In genomic region chrX:108437354-108437753, GRCh38 we compare ENCODE assay signal across 13 cellular contexts. TPM values are rescaled to one million over a fixed set of nuclear protein-coding genes. Genes with fewer than 3 reads are reported as not detected.
DNase-seq lines count a peak whose midpoint lies in the region; ATAC-seq, FAIRE-seq and TF ChIP-seq lines count a peak whose summit lies in the region.
"Had no signal": no experiment of that assay in that cellular context is flagged by ENCODE, and none has a peak within 500 bp of the region (broad histone marks: within the 10 kb centered on the region; RNA-seq: fewer than 3 reads in every experiment).

No MANE protein-coding gene starts in this region.

- no peak overlapping the region for H3K27ac ChIP-seq in right cardiac atrium (ENCODE audit: low read length)
- H3K27ac ChIP-seq in heart left ventricle, result no peak overlapping the region
- H3K27ac ChIP-seq in endothelial cell of umbilical vein (ENCODE audit: insufficient read depth, low read depth, low read length), result no peak overlapping the region
- no peak overlapping the region for H3K27ac ChIP-seq in mesodermal cell (ENCODE audit: low read depth, low read length, severe bottlenecking)
- H3K27ac ChIP-seq: testis had no signal

- H3K4me2 ChIP-seq in endothelial cell of umbilical vein (ENCODE audit: insufficient read depth, low read length), result no peak overlapping the region

- peak; percentile 15 for FAIRE-seq in endothelial cell of umbilical vein (lab: Jason Lieb, UNC)

- POLR2A ChIA-PET in endothelial cell of umbilical vein (lab: Charles Lee), result no interaction called here

- H3K36me3 ChIP-seq in heart left ventricle, result no peaks in the 10 kb centered on the region
- no peaks in the 10 kb centered on the region for H3K36me3 ChIP-seq in endothelial cell of umbilical vein (ENCODE audit: control insufficient read depth in 2 of 2, extremely low read depth in 1 of 2, insufficient read depth in 2 of 2, low read length in 2 of 2)
- H3K36me3 ChIP-seq in mesodermal cell (ENCODE audit: control insufficient read depth, insufficient read depth, low read length), result no peaks in the 10 kb centered on the region

- no peaks in the 10 kb centered on the region for H3K4me1 ChIP-seq in right cardiac atrium (ENCODE audit: control insufficient read depth, insufficient read depth, low read length)
- H3K4me1 ChIP-seq in heart left ventricle, result no peaks in the 10 kb centered on the region
- H3K4me1 ChIP-seq in endothelial cell of umbilical vein (ENCODE audit: control insufficient read depth, extremely low read depth, insufficient read depth, low read length), result peaks cover 8% of the 10 kb centered on the region
- H3K4me1 ChIP-seq in mesodermal cell (ENCODE audit: control insufficient read depth, insufficient read depth, low read length, poor library complexity, severe bottlenecking), result peaks cover 6% of the 10 kb centered on the region
- H3K4me1 ChIP-seq: testis had no signal

- 24% methylated on average over 8 of the region's 8 CpGs for WGBS in right cardiac atrium
- 37 to 42% (median 39%) methylated on average over 8 of the region's 8 CpGs for WGBS in heart left ventricle, 4 donors
- WGBS in mesodermal cell (ENCODE audit: insufficient coverage in 2 of 2), 2 experiments, result 20% methylated on average over 1 of the region's 8 CpGs; no CpG with 5 or more reads in 1 of the 2 experiments

- no peak overlapping the region for H3K9ac ChIP-seq in endothelial cell of umbilical vein (replicated peaks; ENCODE audit: extremely low read depth, insufficient read depth, low read length)

- CTCF ChIA-PET in endothelial cell of umbilical vein (lab: Charles Lee), result no interaction called here

- ATAC-seq in right cardiac atrium (no peak), heart left ventricle (no peak), GM19328 (IDR thresholded peaks at IDR 0.05; ENCODE audit: unreplicated experiment) (no peak)

- H3K9me1 ChIP-seq in endothelial cell of umbilical vein (replicated peaks; ENCODE audit: control insufficient read depth, extremely low read depth, insufficient read depth, low read length), result no peaks in the 10 kb centered on the region

- no peaks in the 10 kb centered on the region for H4K20me1 ChIP-seq in endothelial cell of umbilical vein (replicated peaks; ENCODE audit: control insufficient read depth, extremely low read depth, insufficient read depth, low read length)

- TF ChIP-seq POLR2A in heart left ventricle (IDR thresholded peaks at IDR 0.05) (no peak), endothelial cell of umbilical vein (IDR thresholded peaks at IDR 0.05; ENCODE audit: low read depth, low read length) (no peak)

- intact Hi-C loops in right cardiac atrium (cut with DNase I), result no loop called here
- intact Hi-C loops in heart left ventricle (cut with DNase I), result loop anchor here in 1 of 10 donors (5.0 kb wide), 1 partner anchor 45 kb away; no protein-coding TSS in a partner anchor
- intact Hi-C loops in endothelial cell of umbilical vein (cut with micrococcal nuclease), result no loop called here

- H2AFZ ChIP-seq in endothelial cell of umbilical vein (ENCODE audit: low read depth, low read length), result peak overlapping the region; percentile 32

- dilution Hi-C loops in endothelial cell of umbilical vein (cut with MboI; ENCODE audit: extremely low pct_ligation_motif_present, low sequenced_read_pairs), result no loop called here

- peak overlapping the region; percentile 44 for H3K4me3 ChIP-seq in right cardiac atrium (ENCODE audit: low read length)
- H3K4me3 ChIP-seq in heart left ventricle, result peak overlapping the region in 5 of 12 donors; percentile 51 to 68 (median 65)
- no peak overlapping the region for H3K4me3 ChIP-seq in endothelial cell of umbilical vein (replicated peaks in 1 of 3; ENCODE audit: insufficient read depth in 1 of 3, low read depth in 1 of 3, low read length in 3 of 3)
- H3K4me3 ChIP-seq in mesodermal cell (ENCODE audit: extremely low read depth, insufficient read depth, low read length, poor library complexity, severe bottlenecking), result peak overlapping the region; percentile 50

- no peaks in the 10 kb centered on the region for H3K9me3 ChIP-seq in right cardiac atrium (ENCODE audit: control insufficient read depth, low read length)
- H3K9me3 ChIP-seq in heart left ventricle, result no peaks in the 10 kb centered on the region
- no peaks in the 10 kb centered on the region for H3K9me3 ChIP-seq in endothelial cell of umbilical vein (replicated peaks; ENCODE audit: control insufficient read depth, insufficient read depth, low read length)
- H3K9me3 ChIP-seq in mesodermal cell (ENCODE audit: control insufficient read depth, low read length), result no peaks in the 10 kb centered on the region
- H3K9me3 ChIP-seq: testis had no signal

- TF ChIP-seq CTCF in heart left ventricle (IDR thresholded peaks at IDR 0.05) (no peak), endothelial cell of umbilical vein (IDR thresholded peaks at IDR 0.05; ENCODE audit: extremely low read depth in 1 of 2, insufficient read depth in 1 of 2, low read depth in 1 of 2, low read length in 2 of 2) (no peak)

- peaks cover 5% of the 10 kb centered on the region for H3K79me2 ChIP-seq in endothelial cell of umbilical vein (ENCODE audit: control insufficient read depth, insufficient read depth, low read length)

- DNase-seq in right cardiac atrium (no peak), heart left ventricle (no peak), endothelial cell of umbilical vein (ENCODE audit: low read depth, low spot score) (peak; percentile 1), COLO829 (ENCODE audit: low spot score) (no peak), activated gamma-delta T cell treated with Interleukin-2 at 50 U/mL for 16 hours (no peak), epidermal melanocyte (ENCODE audit: insufficient read length, low spot score) (no peak)
- DNase-seq: activated T-cell treated with anti-CD3 and anti-CD28 coated beads, Interleukin-2, amount 50 U/mL, for 24 hours; naive B cell; NCI-H2171 treated with DMSO at 0.1 percent for 48 hours; SW 1271 had no signal

- BruUV-seq in endothelial cell of umbilical vein (replicated peaks; lab: Mats Ljungman, UMichigan), result no TSS peak

- H3K27me3 ChIP-seq in right cardiac atrium (ENCODE audit: control insufficient read depth, insufficient read depth), result no peaks in the 10 kb centered on the region
- peaks cover 0 to 60% (median 0%) of the 10 kb centered on the region in 9 donors for H3K27me3 ChIP-seq in heart left ventricle
- peaks cover 0 to 2% of the 10 kb centered on the region in 2 experiments for H3K27me3 ChIP-seq in endothelial cell of umbilical vein (ENCODE audit: control insufficient read depth in 2 of 2, insufficient read depth in 2 of 2, low read length in 2 of 2)
- H3K27me3 ChIP-seq: testis had no signal

TF ChIP-seq in endothelial cell of umbilical vein, 7 proteins besides CTCF, POLR2A, EP300 and RAD21:
- TF ChIP-seq FOS (IDR thresholded peaks at IDR 0.05; ENCODE audit: borderline replicate concordance, insufficient read depth, low read length) (no peak), MAX (IDR thresholded peaks at IDR 0.05; ENCODE audit: insufficient read depth, insufficient read length) (no peak), MYC (IDR thresholded peaks at IDR 0.05; ENCODE audit: low read depth, low read length) (no peak), EZH2 (IDR thresholded peaks at IDR 0.05; ENCODE audit: borderline replicate concordance, low read depth, low read length, severe bottlenecking) (no peak), JUN (IDR thresholded peaks at IDR 0.05; ENCODE audit: borderline replicate concordance, insufficient read depth, insufficient read length, low read depth) (no peak), GATA2 (IDR thresholded peaks at IDR 0.05; ENCODE audit: insufficient read depth, insufficient read length, low read depth, low read length) (no peak), POLR2AphosphoS5 (IDR thresholded peaks at IDR 0.05; ENCODE audit: insufficient read depth, low read depth, low read length) (no peak)

RNA-seq across cellular contexts. Expression of gene COL4A6, which starts 0.9 kb away (rescaled TPM):
- total RNA-seq in right cardiac atrium (10 to 100 TPM in 3 of 4 donors, 1 to 10 TPM in 1; 7.4 to 18.1 (median 14.4) TPM), heart left ventricle (10 to 100 TPM in 2 of 9 donors, 1 to 10 TPM in 7; 4.6 to 14.0 (median 7.7) TPM), endothelial cell of umbilical vein (0.49 and 0.92 TPM in 2 replicates)
- polyA plus RNA-seq in right cardiac atrium (7.0 TPM), heart left ventricle (1 to 10 TPM; 2.9 to 7.2 TPM), endothelial cell of umbilical vein (0.33 and 0.62 TPM in 2 replicates)
- 0.80 and 0.89 TPM in 2 replicates for polyA plus RNA-seq in endothelial cell of umbilical vein (2011; cell fraction: cytosol; rRNA removed)
- 2.7 and 3.1 TPM in 2 replicates for polyA plus RNA-seq in endothelial cell of umbilical vein (2011; cell fraction: nucleus; rRNA removed)
- polyA plus RNA-seq in endothelial cell of umbilical vein (2012), result 2.0 and 2.6 TPM in 2 replicates
- polyA minus RNA-seq in endothelial cell of umbilical vein, result 0.70 and 0.75 TPM in 2 replicates
- polyA minus RNA-seq in endothelial cell of umbilical vein (2011; cell fraction: cytosol; rRNA and poly(A)+ RNA removed), result 19.7 TPM
- 0.82 and 1.9 TPM in 2 replicates for polyA minus RNA-seq in endothelial cell of umbilical vein (2011; cell fraction: nucleus; rRNA and poly(A)+ RNA removed)
- 33.3 TPM for polyA plus RNA-seq in mesodermal cell (2013, experiment 1 of 2)
- polyA plus RNA-seq in mesodermal cell (2013, experiment 2 of 2), result 35.7 TPM

RNA-seq across cellular contexts. Expression of gene COL4A5, which starts 2.3 kb away (rescaled TPM):
- total RNA-seq in right cardiac atrium (10 to 100 TPM; 18.0 to 30.8 (median 24.5) TPM), heart left ventricle (10 to 100 TPM in 3 of 9 donors, 1 to 10 TPM in 6; 4.2 to 12.7 (median 7.7) TPM), endothelial cell of umbilical vein (15.4 and 28.1 TPM in 2 replicates)
- polyA plus RNA-seq in right cardiac atrium (14.4 TPM), heart left ventricle (1 to 10 TPM; 4.0 to 9.6 TPM), endothelial cell of umbilical vein (27.9 and 28.8 TPM in 2 replicates)
- 18.7 and 21.3 TPM in 2 replicates for polyA plus RNA-seq in endothelial cell of umbilical vein (2011; cell fraction: cytosol; rRNA removed)
- 116 and 148 TPM in 2 replicates for polyA plus RNA-seq in endothelial cell of umbilical vein (2011; cell fraction: nucleus; rRNA removed)
- polyA plus RNA-seq in endothelial cell of umbilical vein (2012), result 36.2 and 40.3 TPM in 2 replicates
- polyA minus RNA-seq in endothelial cell of umbilical vein, result 44.0 and 46.5 TPM in 2 replicates
- 23.7 TPM for polyA minus RNA-seq in endothelial cell of umbilical vein (2011; cell fraction: cytosol; rRNA and poly(A)+ RNA removed)
- polyA minus RNA-seq in endothelial cell of umbilical vein (2011; cell fraction: nucleus; rRNA and poly(A)+ RNA removed), result 44.4 and 65.6 TPM in 2 replicates
- 60.6 TPM for polyA plus RNA-seq in mesodermal cell (2013, experiment 1 of 2)
- polyA plus RNA-seq in mesodermal cell (2013, experiment 2 of 2), result 70.8 TPM

Comparison
In these comparisons a context has a peak if more than half of its experiments do, and no peak if none do; other contexts are left out.
1. H3K4me3 ChIP-seq: peak in right cardiac atrium (single experiment) and mesodermal cell (single experiment); none in endothelial cell of umbilical vein (0 of 3).